16 cellular contexts compared by ENCODE assay signal in genomic region chr18:26502834-26503233, GRCh38. TPM values are rescaled to one million over a fixed set of nuclear protein-coding genes. Genes with fewer than 3 reads are reported as not detected.
DNase-seq lines count a peak whose midpoint lies in the region; ATAC-seq and TF ChIP-seq lines count a peak whose summit lies in the region.
"Had no signal": no experiment of that assay in that cellular context is flagged by ENCODE, and none has a peak within 500 bp of the region (broad histone marks: within the 10 kb centered on the region; RNA-seq: fewer than 3 reads in every experiment).

No MANE protein-coding gene starts in this region.

- no peaks in the 10 kb centered on the region for H3K9me2 ChIP-seq in Loucy (replicated peaks; ENCODE audit: low read depth, low read length)

- no peaks in the 10 kb centered on the region for H4K20me1 ChIP-seq in Loucy (ENCODE audit: insufficient read depth, low read length, poor library complexity, severe bottlenecking)

- no peaks in the 10 kb centered on the region for H3K9me3 ChIP-seq in Loucy (ENCODE audit: insufficient read depth, low read depth, low read length)
- H3K9me3 ChIP-seq: HAP-1, MG63, SJCRH30 had no signal

- H3K36me3 ChIP-seq in Loucy (ENCODE audit: insufficient read depth, low read length) = no peaks in the 10 kb centered on the region
- H3K36me3 ChIP-seq: HAP-1, SJCRH30 had no signal

- peak; percentile 19 for DNase-seq in NCI-H69 (lab: John Stamatoyannopoulos, UW)
- DNase-seq in epithelial cell of prostate (ENCODE audit: low read depth, low spot score) = no peak
- peak; percentile 18 for DNase-seq in renal cortical epithelial cell (ENCODE audit: low read depth)
- no peak for DNase-seq in GM10248 (ENCODE audit: extremely low spot score)
- no peak for DNase-seq in NCI-H1417 treated with DMSO at 0.1 percent for 48 hours (lab: John Stamatoyannopoulos, UW)
- DNase-seq: ACHN; CD8-positive, alpha-beta memory T cell; IMR-90; MG63; NCI-H1092; NCI-H446 treated with DMSO at 0.1 percent for 48 hours; PC-9; SJCRH30 had no signal

- no peaks in the 10 kb centered on the region for H3K79me2 ChIP-seq in Loucy (ENCODE audit: insufficient read depth, low read length)

- no peak for TF ChIP-seq CTCF in Loucy (conservative IDR thresholded peaks at IDR 0.05; ENCODE audit: low read length)
- no peak for TF ChIP-seq CTCF in GM10248 (IDR thresholded peaks at IDR 0.05; ENCODE audit: control extremely low read depth, extremely low read depth, low read depth, missing control alignments)

- no peak for ATAC-seq in GM21786 (IDR thresholded peaks at IDR 0.05; ENCODE audit: unreplicated experiment)

- H2AFZ ChIP-seq in Loucy (ENCODE audit: low read length) = no peak overlapping the region
- H2AFZ ChIP-seq: PC-9 had no signal

- H3K4me3 ChIP-seq in Loucy (ENCODE audit: low read length, poor library complexity, severe bottlenecking) = no peak overlapping the region
- H3K4me3 ChIP-seq: HAP-1, MG63, PC-9, SJCRH30 had no signal

- H3F3A ChIP-seq in Loucy (ENCODE audit: low read depth) = no peaks in the 10 kb centered on the region

- no peak overlapping the region for H3K9ac ChIP-seq in Loucy (ENCODE audit: low read depth, low read length, poor library complexity, severe bottlenecking)

- H3K4me2 ChIP-seq in Loucy (ENCODE audit: low read depth, low read length, poor library complexity, severe bottlenecking) = peak overlapping the region; percentile 29
- H3K4me2 ChIP-seq: PC-9 had no signal

- H3K27ac ChIP-seq in epithelial cell of prostate = peak overlapping the region; percentile 39
- H3K27ac ChIP-seq: PC-9, SJCRH30 had no signal

- peaks cover 10% of the 10 kb centered on the region for H3K4me1 ChIP-seq in Loucy (ENCODE audit: insufficient read depth, low read length, poor library complexity, severe bottlenecking)
- H3K4me1 ChIP-seq: HAP-1, SJCRH30 had no signal

- CTCF ChIA-PET in GM10248 (lab: Yijun Ruan, JAX) = no interaction called here

- no peaks in the 10 kb centered on the region for H3K27me3 ChIP-seq in Loucy (ENCODE audit: insufficient read depth, low read length, poor library complexity, severe bottlenecking)
- H3K27me3 ChIP-seq: MG63, SJCRH30 had no signal

- POLR2A ChIA-PET in GM10248 (lab: Yijun Ruan, JAX) = no interaction called here

RNA-seq across cellular contexts. Expression of gene KCTD1, which starts 45.5 kb away (rescaled TPM):
- 24.1 and 103 TPM in 2 replicates for total RNA-seq in renal cortical epithelial cell

Comparison
In these comparisons a context has a peak if more than half of its experiments do, and no peak if none do; other contexts are left out.
1. DNase-seq: peak in NCI-H69 (single experiment) and renal cortical epithelial cell (single experiment); none in epithelial cell of prostate (single experiment), GM10248 (single experiment) and NCI-H1417 treated with DMSO at 0.1 percent for 48 hours (single experiment).